In the genomic region with DNA sequence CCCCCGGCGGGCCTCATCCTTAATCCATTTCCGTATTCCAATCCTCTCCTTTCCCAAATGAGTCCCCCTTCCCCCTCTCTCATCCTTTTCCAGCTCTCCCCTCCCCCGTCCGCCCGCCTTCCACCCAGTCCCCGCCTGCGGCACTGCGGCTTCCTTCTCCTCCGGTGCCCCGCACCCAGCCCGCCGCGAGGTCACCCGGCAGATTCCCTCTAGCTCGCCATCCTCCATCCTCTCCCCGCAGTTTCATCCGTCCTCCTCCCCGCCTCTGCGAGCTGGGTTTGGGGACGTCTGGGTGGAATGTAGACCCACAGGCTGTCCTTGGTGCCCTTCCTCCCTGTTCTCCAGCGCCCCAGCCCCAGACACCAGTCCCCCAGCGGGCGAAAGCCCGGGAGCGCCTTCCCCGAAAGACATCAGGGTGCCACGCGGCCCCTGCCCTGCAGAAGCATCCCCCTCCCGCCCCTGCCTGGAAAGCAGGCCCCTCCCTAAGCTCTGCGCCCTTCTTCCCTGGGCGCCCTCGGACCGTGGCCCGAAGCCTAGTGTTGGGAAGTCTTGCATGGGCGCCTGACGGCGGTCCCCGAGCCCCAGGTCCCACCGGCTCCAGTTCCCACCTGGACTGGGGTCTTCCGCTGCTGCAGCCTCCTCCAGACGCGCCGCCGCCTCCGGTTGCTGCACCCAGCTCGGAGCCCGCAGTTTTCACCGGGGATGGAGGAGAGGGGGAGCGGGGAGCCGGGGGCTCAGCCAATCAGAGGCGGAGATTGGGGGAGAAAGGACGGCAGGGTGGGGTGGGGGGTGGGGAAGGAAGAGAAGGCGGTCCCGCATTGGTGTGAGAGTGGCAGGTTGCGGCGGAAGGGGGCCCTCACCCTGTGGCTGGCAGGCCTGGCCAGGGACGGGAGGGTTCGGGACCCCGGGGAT, we compare ENCODE assay signal across 1 cellular context.
TF ChIP-seq lines count a peak whose summit lies in the region.

Gene THY1 (minus strand): TSS at position 668 of the 912 bp plus-strand sequence. CDS start 2,267 bp downstream, outside the sequence.

TF ChIP-seq in HepG2, 621 proteins besides CTCF, POLR2A, EP300 and RAD21 (continued from another document):
- TF ChIP-seq E2F1 (CRISPR knock-in tag; IDR thresholded peaks at IDR 0.05) (no peak), NFIC (IDR thresholded peaks at IDR 0.05; ENCODE audit: low read length) (no peak), IKZF1 (IDR thresholded peaks at IDR 0.05) (no peak), IKZF4 (CRISPR knock-in tag; IDR thresholded peaks at IDR 0.05; ENCODE audit: borderline replicate concordance, low read depth, not compliant biosample characterization) (no peak), SRSF1 (optimal IDR thresholded peaks at IDR 0.05; ENCODE audit: low read depth, low read length) (no peak), TARDBP (CRISPR knock-in tag; IDR thresholded peaks at IDR 0.05) (no peak), FOXJ3 (CRISPR knock-in tag; IDR thresholded peaks at IDR 0.05; ENCODE audit: borderline replicate concordance) (no peak), SALL1 (CRISPR knock-in tag; IDR thresholded peaks at IDR 0.05) (no peak), NR3C1 (CRISPR knock-in tag; IDR thresholded peaks at IDR 0.05) (no peak), PRPF4 (IDR thresholded peaks at IDR 0.05; ENCODE audit: low read depth, low read length, poor library complexity, severe bottlenecking) (no peak), HCFC1 (IDR thresholded peaks at IDR 0.05; ENCODE audit: low read depth, low read length) (no peak), NFE2 (CRISPR knock-in tag; IDR thresholded peaks at IDR 0.05) (no peak), NCOA1 (CRISPR knock-in tag; IDR thresholded peaks at IDR 0.05) (no peak), ZNF7 (CRISPR knock-in tag; IDR thresholded peaks at IDR 0.05) (no peak), MBD4 (IDR thresholded peaks at IDR 0.05; ENCODE audit: borderline replicate concordance, low read length) (no peak)
- TF ChIP-seq, protein P1, sequence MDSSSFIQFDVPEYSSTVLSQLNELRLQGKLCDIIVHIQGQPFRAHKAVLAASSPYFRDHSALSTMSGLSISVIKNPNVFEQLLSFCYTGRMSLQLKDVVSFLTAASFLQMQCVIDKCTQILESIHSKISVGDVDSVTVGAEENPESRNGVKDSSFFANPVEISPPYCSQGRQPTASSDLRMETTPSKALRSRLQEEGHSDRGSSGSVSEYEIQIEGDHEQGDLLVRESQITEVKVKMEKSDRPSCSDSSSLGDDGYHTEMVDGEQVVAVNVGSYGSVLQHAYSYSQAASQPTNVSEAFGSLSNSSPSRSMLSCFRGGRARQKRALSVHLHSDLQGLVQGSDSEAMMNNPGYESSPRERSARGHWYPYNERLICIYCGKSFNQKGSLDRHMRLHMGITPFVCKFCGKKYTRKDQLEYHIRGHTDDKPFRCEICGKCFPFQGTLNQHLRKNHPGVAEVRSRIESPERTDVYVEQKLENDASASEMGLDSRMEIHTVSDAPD (CRISPR knock-in tag; IDR thresholded peaks at IDR 0.05) = no peak
